ENCODE assay signal across 1 cellular context in genomic region chr2:239346676-239347075, GRCh38.
A peak's percentile ranks its signal among the peaks of the same experiment; 100 is the strongest.
TF ChIP-seq lines count a peak whose summit lies in the region.

No MANE protein-coding gene starts in this region.

TF ChIP-seq in HepG2, 621 proteins besides CTCF, POLR2A, EP300 and RAD21 (continued from another document):
- TF ChIP-seq ZNF646 (CRISPR knock-in tag; IDR thresholded peaks at IDR 0.05), result peak; percentile 65; the same call in 1 of the 2 replicates
- TF ChIP-seq ZNF207 (IDR thresholded peaks at IDR 0.05; ENCODE audit: borderline replicate concordance), result 0 out of 2 replicates have a peak, but pooled peaks have one; percentile 25
- TF ChIP-seq ZNF44 (CRISPR knock-in tag; IDR thresholded peaks at IDR 0.05), result no peak
- no peak for TF ChIP-seq MEIS1 (CRISPR knock-in tag; IDR thresholded peaks at IDR 0.05; ENCODE audit: borderline replicate concordance)
- TF ChIP-seq MNT (IDR thresholded peaks at IDR 0.05), result peak; percentile 2; the same call in 1 of the 2 replicates
TF ChIP-seq in HepG2: peak in this region for 4.
